ENCODE assay signal across 11 cellular contexts in genomic region chr5:133847886-133848285, GRCh38.
"Had no signal": no experiment of that assay in that cellular context is flagged by ENCODE, and none has a peak within 500 bp of the region (broad histone marks: within the 10 kb centered on the region; RNA-seq: fewer than 3 reads in every experiment).

No MANE protein-coding gene starts in this region.

- H3K9me3 Mint-ChIP-seq: T-cell had no signal

- H3K36me3 Mint-ChIP-seq: immature natural killer cell, T-cell had no signal

- H3K4me3 Mint-ChIP-seq: T-cell had no signal

- DNase-seq: activated naive CD4-positive, alpha-beta T cell treated with anti-CD3 and anti-CD28 coated beads, Interleukin-2, amount 50 U/mL, for 16 hours; esophagus squamous epithelium; foreskin fibroblast; glutamatergic neuron; immature natural killer cell; lower lobe of right lung; midbrain; small intestine; T-cell; transverse colon had no signal

- H3K4me3 ChIP-seq: esophagus squamous epithelium, lower lobe of right lung, transverse colon had no signal

- H3K27ac ChIP-seq: lower lobe of right lung, neutrophil, transverse colon had no signal

- H3K9me3 ChIP-seq: esophagus squamous epithelium, lower lobe of right lung, neutrophil, transverse colon had no signal

- H3K27me3 ChIP-seq: transverse colon had no signal

- H3K36me3 ChIP-seq: esophagus squamous epithelium, lower lobe of right lung, neutrophil, transverse colon had no signal

- H3K27ac Mint-ChIP-seq: immature natural killer cell, T-cell had no signal

- H3K4me1 ChIP-seq: lower lobe of right lung, transverse colon had no signal
